Comparison of ENCODE assay signal across 8 cellular contexts in genomic region chr11:65497141-65498041, GRCh38. TPM values are rescaled to one million over a fixed set of nuclear protein-coding genes. Genes with fewer than 3 reads are reported as not detected.
A peak's percentile ranks its signal among the peaks of the same experiment; 100 is the strongest.
DNase-seq lines count a peak whose midpoint lies in the region; ATAC-seq and TF ChIP-seq lines count a peak whose summit lies in the region.

No MANE protein-coding gene starts in this region.

- BruUV-seq in Caco-2 (replicated peaks; lab: Mats Ljungman, UMichigan): no TSS peak

- no peaks in the 10 kb centered on the region for H3K27me3 ChIP-seq in Caco-2 (replicated peaks; ENCODE audit: control insufficient read depth, insufficient read depth, low read length)
- no peaks in the 10 kb centered on the region for H3K27me3 ChIP-seq in HUES48 (ENCODE audit: control insufficient read depth, insufficient read depth, low read length)
- no peaks in the 10 kb centered on the region for H3K27me3 ChIP-seq in endodermal cell (ENCODE audit: control insufficient read depth, insufficient read depth, low read length, poor library complexity, severe bottlenecking)

- POLR2A ChIA-PET in Caco-2 (lab: Charles Lee): interaction anchor here (0.7 to 13.2 kb wide), 16 partner anchors 9 to 693 kb away, joined by 3 to 377 read pairs (median 10); partner anchors contain the start of genes DPF2, FAM89B, NEAT1 and SCYL1

- peak; percentile 66 for ATAC-seq in GM21423 (IDR thresholded peaks at IDR 0.05; ENCODE audit: unreplicated experiment)
- peak; percentile 77 for ATAC-seq in activated CD8-positive, alpha-beta memory T cell treated with anti-CD3 and anti-CD28 coated beads, Interleukin-2, amount 10 ng/mL, durations not matched to agents 7 days and 5 days

- H3K27ac ChIP-seq in HUES48 (ENCODE audit: low read depth, low read length): peak overlapping the region; percentile 99
- peak overlapping the region; percentile 99 for H3K27ac ChIP-seq in endodermal cell (ENCODE audit: low read depth, low read length)

- H3K27me3 Mint-ChIP-seq in Caco-2 (ENCODE audit: insufficient read depth, unreplicated experiment) (peaks cover 3% of the 10 kb centered on the region), endodermal cell (ENCODE audit: insufficient read depth) (no peaks in the 10 kb centered on the region)
- H3K27me3 Mint-ChIP-seq in activated CD8-positive, alpha-beta memory T cell treated with anti-CD3 and anti-CD28 coated beads, Interleukin-2, amount 10 ng/mL, durations not matched to agents 7 days and 5 days: peaks cover 6% of the 10 kb centered on the region

- DNase-seq in Caco-2 (peak; percentile 99), NOMO-1 treated with dmso at 0.1 percent for 144 hours (lab: John Stamatoyannopoulos, UW; ENCODE audit: unreplicated experiment) (peak; percentile 95), endodermal cell (peak; percentile 99), midbrain (lab: John Stamatoyannopoulos, UW) (peak; percentile 97)
- peak; percentile 99 for DNase-seq in activated CD8-positive, alpha-beta memory T cell treated with anti-CD3 and anti-CD28 coated beads, Interleukin-2, amount 10 ng/mL, durations not matched to agents 7 days and 5 days
- DNase-seq in stimulated activated CD8-positive, alpha-beta memory T cell treated with anti-CD3 and anti-CD28 coated beads, Interleukin-15, amount 100 ng/mL, for 48 hours (ENCODE audit: low read depth in 2 of 2): peak; percentile 99 to 100

- H3K9ac ChIP-seq in HUES48 (ENCODE audit: low read depth, low read length): peak overlapping the region; percentile 99
- H3K9ac ChIP-seq in endodermal cell (ENCODE audit: extremely low read depth, low read length, poor library complexity, severe bottlenecking): peak overlapping the region; percentile 100

- no peak overlapping the region for H3K27ac Mint-ChIP-seq in Caco-2 (ENCODE audit: unreplicated experiment)
- H3K27ac Mint-ChIP-seq in activated CD8-positive, alpha-beta memory T cell treated with anti-CD3 and anti-CD28 coated beads, Interleukin-2, amount 10 ng/mL, durations not matched to agents 7 days and 5 days: no peak overlapping the region
- peak overlapping the region; percentile 96 for H3K27ac Mint-ChIP-seq in endodermal cell

- H3K36me3 Mint-ChIP-seq in Caco-2 (ENCODE audit: insufficient read depth, unreplicated experiment) (no peaks in the 10 kb centered on the region), endodermal cell (ENCODE audit: low read depth) (no peaks in the 10 kb centered on the region)
- peaks cover 1% of the 10 kb centered on the region for H3K36me3 Mint-ChIP-seq in activated CD8-positive, alpha-beta memory T cell treated with anti-CD3 and anti-CD28 coated beads, Interleukin-2, amount 10 ng/mL, durations not matched to agents 7 days and 5 days

- H3K9me3 ChIP-seq in Caco-2 (no peaks in the 10 kb centered on the region), HUES48 (ENCODE audit: control insufficient read depth, insufficient read depth, low read length) (no peaks in the 10 kb centered on the region), endodermal cell (ENCODE audit: control insufficient read depth, low read length) (no peaks in the 10 kb centered on the region)

- H3K4me3 ChIP-seq in Caco-2 (ENCODE audit: low read depth, low read length) (peak overlapping the region; percentile 81), HUES48 (ENCODE audit: low read depth, low read length) (peak overlapping the region; percentile 92), endodermal cell (ENCODE audit: low read length) (peak overlapping the region; percentile 97)

- peaks cover 35% of the 10 kb centered on the region for H3K4me1 Mint-ChIP-seq in Caco-2 (ENCODE audit: low read depth, unreplicated experiment)
- peaks cover 34% of the 10 kb centered on the region for H3K4me1 Mint-ChIP-seq in activated CD8-positive, alpha-beta memory T cell treated with anti-CD3 and anti-CD28 coated beads, Interleukin-2, amount 10 ng/mL, durations not matched to agents 7 days and 5 days
- peaks cover 31% of the 10 kb centered on the region for H3K4me1 Mint-ChIP-seq in endodermal cell

- H3K4me3 Mint-ChIP-seq in Caco-2 (ENCODE audit: unreplicated experiment): no peak overlapping the region
- no peak overlapping the region for H3K4me3 Mint-ChIP-seq in activated CD8-positive, alpha-beta memory T cell treated with anti-CD3 and anti-CD28 coated beads, Interleukin-2, amount 10 ng/mL, durations not matched to agents 7 days and 5 days
- H3K4me3 Mint-ChIP-seq in endodermal cell: no peak overlapping the region

- H3K36me3 ChIP-seq in Caco-2 (ENCODE audit: control insufficient read depth, insufficient read depth, low read length) (peaks cover 3% of the 10 kb centered on the region), HUES48 (ENCODE audit: control insufficient read depth, insufficient read depth, low read length) (peaks cover 26% of the 10 kb centered on the region), endodermal cell (ENCODE audit: control insufficient read depth, insufficient read depth, low read length) (peaks cover 27% of the 10 kb centered on the region)

- intact Hi-C loops in Caco-2 (cut with micrococcal nuclease; ENCODE audit: unreplicated experiment): loop anchor here (1.0 to 2.0 kb wide), 5 partner anchors 8 to 79 kb away; partner anchors contain the start of gene NEAT1

- WGBS in endodermal cell (ENCODE audit: insufficient coverage in 1 of 2, insufficient read length in 1 of 2), 2 experiments: 2 to 4% methylated on average over 31 to 61 of the region's 61 CpGs

- CTCF ChIA-PET in Caco-2 (lab: Charles Lee): interaction anchor here (0.6 to 3.1 kb wide), 7 partner anchors 8 to 81 kb away, joined by 3 to 31 read pairs (median 8); no protein-coding TSS in a partner anchor
- CTCF ChIA-PET in activated CD8-positive, alpha-beta memory T cell treated with anti-CD3 and anti-CD28 coated beads, Interleukin-2, amount 10 ng/mL, durations not matched to agents 7 days and 5 days (lab: Charles Lee): interaction anchor here (1.3 to 19.1 kb wide), 9 partner anchors 9 to 116 kb away, joined by 3 to 489 read pairs (median 11); partner anchors contain the start of genes EHBP1L1 and NEAT1

- TF ChIP-seq CTCF in Caco-2 (IDR thresholded peaks at IDR 0.05; ENCODE audit: insufficient read depth in 1 of 2, low read depth in 1 of 2, low read length in 1 of 2, severe bottlenecking in 1 of 2, unreplicated experiment in 1 of 2): peak in 1 of 2 experiments; percentile 17
- TF ChIP-seq CTCF in endodermal cell (conservative IDR thresholded peaks at IDR 0.05): no peak

- H3K9me3 Mint-ChIP-seq in Caco-2 (ENCODE audit: unreplicated experiment): no peaks in the 10 kb centered on the region
- no peaks in the 10 kb centered on the region for H3K9me3 Mint-ChIP-seq in activated CD8-positive, alpha-beta memory T cell treated with anti-CD3 and anti-CD28 coated beads, Interleukin-2, amount 10 ng/mL, durations not matched to agents 7 days and 5 days (ENCODE audit: low read depth)
- no peaks in the 10 kb centered on the region for H3K9me3 Mint-ChIP-seq in endodermal cell

- peaks cover 37% of the 10 kb centered on the region for H3K4me1 ChIP-seq in Caco-2
- peaks cover 33% of the 10 kb centered on the region for H3K4me1 ChIP-seq in HUES48 (ENCODE audit: control insufficient read depth, insufficient read depth, low read length)
- H3K4me1 ChIP-seq in endodermal cell (ENCODE audit: control insufficient read depth, insufficient read depth, low read length): peaks cover 6% of the 10 kb centered on the region

RNA-seq across cellular contexts. Expression of gene MALAT1, which starts 1.5 kb away (rescaled TPM):
- total RNA-seq in Caco-2 (2022) (4,797 and 4,914 TPM in 2 replicates), endodermal cell (1,000 to 10,000 TPM; 5,233 to 6,894 TPM)
- total RNA-seq in activated CD8-positive, alpha-beta memory T cell treated with anti-CD3 and anti-CD28 coated beads, Interleukin-2, amount 10 ng/mL, durations not matched to agents 7 days and 5 days: 1,000 to 10,000 TPM; 4,026 to 5,234 TPM
- polyA plus RNA-seq in endodermal cell (2013, experiment 1 of 2): 1,429 TPM
- 1,867 TPM for polyA plus RNA-seq in endodermal cell (2013, experiment 2 of 2)

RNA-seq across cellular contexts. Expression of gene SCYL1, which starts 27.5 kb away (rescaled TPM):
- 123 and 124 TPM in 2 replicates for total RNA-seq in Caco-2 (2022)
- total RNA-seq in activated CD8-positive, alpha-beta memory T cell treated with anti-CD3 and anti-CD28 coated beads, Interleukin-2, amount 10 ng/mL, durations not matched to agents 7 days and 5 days: 10 to 100 TPM; 68.0 to 76.7 TPM
- 10 to 100 TPM; 62.9 to 67.4 TPM for total RNA-seq in endodermal cell
- 54.0 TPM for polyA plus RNA-seq in endodermal cell (2013, experiment 1 of 2)
- polyA plus RNA-seq in endodermal cell (2013, experiment 2 of 2): 51.0 TPM

Comparison
In these comparisons a context has a peak if more than half of its experiments do, and no peak if none do; other contexts are left out.
1. Peak in every context shown above with its lines: DNase-seq, ATAC-seq, H3K4me3 ChIP-seq and H3K27ac ChIP-seq.